ENCODE assay signal across 8 cellular contexts in the genomic region with DNA sequence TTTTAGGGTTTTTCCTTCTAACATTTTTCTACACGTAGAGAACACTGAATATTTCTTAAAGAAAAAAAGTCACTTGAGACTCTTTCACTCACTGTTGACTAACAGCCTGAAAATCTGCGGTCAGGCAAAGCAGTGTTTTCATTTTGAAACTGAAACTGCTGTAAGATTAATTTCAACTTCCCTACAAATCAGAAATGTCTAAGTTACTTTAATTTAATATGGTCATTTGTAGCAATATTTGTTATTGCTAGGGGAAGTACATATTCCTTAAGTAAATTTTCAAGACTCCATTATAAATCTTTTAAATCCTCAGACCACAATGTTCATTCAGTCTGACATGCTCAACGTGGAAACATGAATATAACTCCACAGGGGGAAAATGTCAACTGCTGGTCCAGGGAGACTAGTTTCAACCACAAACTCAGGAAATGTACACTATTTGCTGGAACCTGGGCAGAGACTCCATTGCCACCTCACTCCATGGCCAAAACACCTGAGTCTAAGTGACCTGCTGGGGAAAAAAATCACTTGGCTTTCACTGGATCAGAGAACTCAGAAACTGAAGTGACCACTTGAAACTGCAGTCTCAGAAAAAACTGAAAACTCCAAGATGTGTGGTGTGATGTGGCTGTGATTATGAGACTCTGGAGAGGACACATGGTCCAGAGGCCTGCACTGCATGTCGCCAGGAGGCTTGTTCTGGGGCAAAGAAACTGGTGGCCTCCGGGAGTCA.
DNase-seq lines count a peak whose midpoint lies in the region; ATAC-seq and TF ChIP-seq lines count a peak whose summit lies in the region.

No MANE protein-coding gene starts in this region.

- H3K4me3 Mint-ChIP-seq in activated T-cell treated with anti-CD3 and anti-CD28 coated beads, Interleukin-2, amount 50 U/mL, for 24 hours = no peak overlapping the region
- H3K4me3 Mint-ChIP-seq in chondrocyte (ENCODE audit: unreplicated experiment) = peak overlapping the region; percentile 69

- H3K79me2 ChIP-seq in parathyroid adenoma = peaks cover 4% of the 10 kb centered on the region

- no peak overlapping the region for H2AFZ ChIP-seq in parathyroid adenoma

- no peak for DNase-seq in activated T-cell treated with anti-CD3 and anti-CD28 coated beads, Interleukin-2, amount 50 U/mL, for 24 hours
- DNase-seq in activated T-cell treated with anti-CD3 and anti-CD28 coated beads for 4 hours (no peak), NOMO-1 (lab: John Stamatoyannopoulos, UW; ENCODE audit: unreplicated experiment in 2 of 2) (peak; percentile 68 to 89), chondrocyte (ENCODE audit: low spot score) (no peak), left colon (no peak), NCI-H2196 treated with DMSO at 0.1 percent for 48 hours (lab: John Stamatoyannopoulos, UW; ENCODE audit: unreplicated experiment) (no peak)

- ATAC-seq in HG02623 (IDR thresholded peaks at IDR 0.05; ENCODE audit: unreplicated experiment) = peak; percentile 79
- ATAC-seq in left colon = no peak

- peaks cover 34% of the 10 kb centered on the region for H3K4me1 Mint-ChIP-seq in activated T-cell treated with anti-CD3 and anti-CD28 coated beads, Interleukin-2, amount 50 U/mL, for 24 hours (ENCODE audit: low read depth)
- peaks cover 37% of the 10 kb centered on the region for H3K4me1 Mint-ChIP-seq in chondrocyte (ENCODE audit: low read depth)

- H3K9me3 ChIP-seq in parathyroid adenoma (ENCODE audit: control insufficient read depth, low read length) = no peaks in the 10 kb centered on the region

- no peaks in the 10 kb centered on the region for H3K27me3 Mint-ChIP-seq in activated T-cell treated with anti-CD3 and anti-CD28 coated beads, Interleukin-2, amount 50 U/mL, for 24 hours
- H3K27me3 Mint-ChIP-seq in chondrocyte (ENCODE audit: low read depth) = no peaks in the 10 kb centered on the region

- TF ChIP-seq CTCF in chondrocyte (IDR thresholded peaks at IDR 0.05) = no peak
- TF ChIP-seq CTCF in parathyroid adenoma (IDR thresholded peaks at IDR 0.05) = no peak

- H3K4me2 ChIP-seq in parathyroid adenoma (ENCODE audit: low read length) = no peak overlapping the region

- intact Hi-C loops in left colon (cut with DNase I, micrococcal nuclease) = no loop called here

- H3K27ac Mint-ChIP-seq in activated T-cell treated with anti-CD3 and anti-CD28 coated beads, Interleukin-2, amount 50 U/mL, for 24 hours = peak overlapping the region; percentile 57
- H3K27ac Mint-ChIP-seq in chondrocyte (ENCODE audit: unreplicated experiment) = peak overlapping the region; percentile 89

- H3K27me3 ChIP-seq in parathyroid adenoma (ENCODE audit: control insufficient read depth, insufficient read depth, low read length) = no peaks in the 10 kb centered on the region

- H3K36me3 ChIP-seq in parathyroid adenoma (ENCODE audit: control insufficient read depth, insufficient read depth, low read length) = no peaks in the 10 kb centered on the region

- no peaks in the 10 kb centered on the region for H3K4me1 ChIP-seq in parathyroid adenoma

- H3K9me3 Mint-ChIP-seq in activated T-cell treated with anti-CD3 and anti-CD28 coated beads, Interleukin-2, amount 50 U/mL, for 24 hours = no peaks in the 10 kb centered on the region
- no peaks in the 10 kb centered on the region for H3K9me3 Mint-ChIP-seq in chondrocyte (ENCODE audit: low read depth)

- peak overlapping the region; percentile 18 for H3K4me3 ChIP-seq in parathyroid adenoma (ENCODE audit: low read depth, low read length)

- H3K27ac ChIP-seq in parathyroid adenoma = no peak overlapping the region

- H3K36me3 Mint-ChIP-seq in activated T-cell treated with anti-CD3 and anti-CD28 coated beads, Interleukin-2, amount 50 U/mL, for 24 hours (ENCODE audit: low read depth) = no peaks in the 10 kb centered on the region
- no peaks in the 10 kb centered on the region for H3K36me3 Mint-ChIP-seq in chondrocyte (ENCODE audit: low read depth)

- H3K9ac ChIP-seq in parathyroid adenoma = no peak overlapping the region

Comparison
In these comparisons a context has a peak if more than half of its experiments do, and no peak if none do; other contexts are left out.
1. DNase-seq: peak in NOMO-1 (2 of 2); none in activated T-cell treated with anti-CD3 and anti-CD28 coated beads, Interleukin-2, amount 50 U/mL, for 24 hours (single experiment), activated T-cell treated with anti-CD3 and anti-CD28 coated beads for 4 hours (single experiment), chondrocyte (single experiment), left colon (0 of 2) and NCI-H2196 treated with DMSO at 0.1 percent for 48 hours (single experiment).